In genomic region chr5:10599113-10599512, GRCh38 we compare ENCODE assay signal across 20 cellular contexts. TPM values are rescaled to one million over a fixed set of nuclear protein-coding genes. Genes with fewer than 3 reads are reported as not detected.
DNase-seq lines count a peak whose midpoint lies in the region; ATAC-seq, FAIRE-seq and TF ChIP-seq lines count a peak whose summit lies in the region.
"Had no signal": no experiment of that assay in that cellular context is flagged by ENCODE, and none has a peak within 500 bp of the region (broad histone marks: within the 10 kb centered on the region; RNA-seq: fewer than 3 reads in every experiment).

No MANE protein-coding gene starts in this region.

- RAD21 ChIA-PET in GM12878 (lab: Charles Lee; ENCODE audit: unreplicated experiment) = no interaction called here

- H3K79me2 ChIP-seq in mammary epithelial cell (ENCODE audit: insufficient read depth, low read length) = no peaks in the 10 kb centered on the region
- H3K79me2 ChIP-seq in GM12878 (ENCODE audit: control insufficient read depth, insufficient read depth, low read length) = peaks cover 87% of the 10 kb centered on the region

- in situ Hi-C loops in mammary epithelial cell (cut with MboI; ENCODE audit: low sequenced_read_pairs in 2 of 2) (no loop called here), GM12878 (cut with MboI) (no loop called here), gastrocnemius medialis (cut with MboI; ENCODE audit: low sequenced_read_pairs in 4 of 4) (no loop called here)

- H3K4me2 ChIP-seq in mammary epithelial cell (ENCODE audit: insufficient read depth, low read depth, low read length) = no peak overlapping the region
- no peak overlapping the region for H3K4me2 ChIP-seq in GM12878 (ENCODE audit: control insufficient read depth, insufficient read depth)

- no peak for TF ChIP-seq POLR2A in GM12878 (IDR thresholded peaks at IDR 0.05; ENCODE audit: low read depth, low read length)
- TF ChIP-seq POLR2A in gastrocnemius medialis (IDR thresholded peaks at IDR 0.05) = no peak

- H3K9me3 Mint-ChIP-seq in MCF 10A (ENCODE audit: unreplicated experiment) = no peaks in the 10 kb centered on the region
- H3K9me3 Mint-ChIP-seq: IgD-negative memory B cell had no signal

- DNase-seq in MCF 10A (ENCODE audit: unreplicated experiment) (no peak), mammary epithelial cell (no peak), GM12878 (ENCODE audit: low read depth, low spot score) (no peak), gastrocnemius medialis (no peak), HuH-7.5 (ENCODE audit: low spot score) (no peak), mesenteric fat pad (ENCODE audit: low spot score) (no peak)
- DNase-seq: AML-193; Caco-2; CD4-positive, alpha-beta T cell; GDM1; GOT3; H7; KG1 had no signal

- H3K4me1 ChIP-seq in mammary epithelial cell (ENCODE audit: insufficient read depth, low read length) (peaks cover 49% of the 10 kb centered on the region), GM12878 (ENCODE audit: control insufficient read depth, insufficient read depth, low read length) (peaks cover 77% of the 10 kb centered on the region), gastrocnemius medialis (peaks cover 51 to 55% of the 10 kb centered on the region in 2 donors)

- H3K27ac Mint-ChIP-seq in MCF 10A (ENCODE audit: low read depth, unreplicated experiment) = peak overlapping the region; percentile 96
- H3K27ac Mint-ChIP-seq: CD4-positive, alpha-beta T cell had no signal

- intact Hi-C loops in MCF 10A (cut with micrococcal nuclease) (no loop called here), mammary epithelial cell (cut with micrococcal nuclease) (loop anchor here (10.0 kb wide), 1 partner anchor 166 kb away; the partner anchor contains the start of gene DAP), GM12878 (cut with micrococcal nuclease; ENCODE audit: unreplicated experiment) (no loop called here), gastrocnemius medialis (cut with DNase I; ENCODE audit: low total_unique reads) (no loop called here)

- dilution Hi-C loops in mammary epithelial cell (cut with HindIII; ENCODE audit: low sequenced_read_pairs) = no loop called here

- H4K20me1 ChIP-seq in mammary epithelial cell (ENCODE audit: insufficient read depth, low read length) (no peaks in the 10 kb centered on the region), GM12878 (ENCODE audit: control insufficient read depth, insufficient read depth) (no peaks in the 10 kb centered on the region)

- no peak overlapping the region for H3K4me3 Mint-ChIP-seq in MCF 10A (ENCODE audit: unreplicated experiment)
- H3K4me3 Mint-ChIP-seq: CD4-positive, alpha-beta T cell had no signal

- FAIRE-seq in GM12878 (lab: Jason Lieb, UNC) = no peak
- FAIRE-seq: A549, D721Med had no signal

- H3K9ac ChIP-seq in mammary epithelial cell (ENCODE audit: insufficient read depth, low read length) (no peak overlapping the region), GM12878 (ENCODE audit: control insufficient read depth, insufficient read depth, low read length) (no peak overlapping the region)

- H3K36me3 Mint-ChIP-seq in MCF 10A (ENCODE audit: insufficient read depth, unreplicated experiment) = no peaks in the 10 kb centered on the region

- TF ChIP-seq CTCF in MCF 10A (IDR thresholded peaks at IDR 0.05; ENCODE audit: unreplicated experiment) (no peak), mammary epithelial cell (conservative IDR thresholded peaks at IDR 0.05 in 1 of 2, IDR thresholded peaks at IDR 0.05 in 1 of 2; ENCODE audit: extremely low read depth in 1 of 2, insufficient read depth in 1 of 2, low read depth in 1 of 2, low read length in 2 of 2) (no peak), GM12878 (IDR thresholded peaks at IDR 0.05 in 2 of 3, conservative IDR thresholded peaks at IDR 0.05 in 1 of 3; ENCODE audit: control insufficient read depth in 2 of 3, extremely low read depth in 1 of 3, insufficient read depth in 1 of 3, low read depth in 3 of 3, low read length in 3 of 3) (no peak), gastrocnemius medialis (IDR thresholded peaks at IDR 0.05 in 4 of 5, conservative IDR thresholded peaks at IDR 0.05 in 1 of 5) (no peak)

- no peak for TF ChIP-seq EP300 in GM12878 (IDR thresholded peaks at IDR 0.05; ENCODE audit: borderline replicate concordance in 1 of 2, control insufficient read depth in 1 of 2, low read depth in 2 of 2, low read length in 2 of 2)

- H2AFZ ChIP-seq in mammary epithelial cell (ENCODE audit: low read depth, low read length) = no peak overlapping the region
- no peak overlapping the region for H2AFZ ChIP-seq in GM12878 (ENCODE audit: control insufficient read depth, low read depth, low read length)

- peaks cover 55% of the 10 kb centered on the region for H3K4me1 Mint-ChIP-seq in MCF 10A (ENCODE audit: insufficient read depth, unreplicated experiment)

- H3K9me3 ChIP-seq in mammary epithelial cell (replicated peaks; ENCODE audit: insufficient read depth, low read length) = no peaks in the 10 kb centered on the region
- no peaks in the 10 kb centered on the region; the same call in 1 of the 3 replicates for H3K9me3 ChIP-seq in GM12878 (replicated peaks; ENCODE audit: control insufficient read depth, insufficient read depth, low read length)
- no peaks in the 10 kb centered on the region for H3K9me3 ChIP-seq in gastrocnemius medialis
- H3K9me3 ChIP-seq: A549, Caco-2 had no signal

- H3K27me3 ChIP-seq in mammary epithelial cell (ENCODE audit: insufficient read depth, low read length) = no peaks in the 10 kb centered on the region
- no peaks in the 10 kb centered on the region for H3K27me3 ChIP-seq in GM12878 (replicated peaks in 1 of 2; ENCODE audit: control insufficient read depth in 2 of 2, insufficient read depth in 2 of 2, low read length in 1 of 2)
- no peaks in the 10 kb centered on the region for H3K27me3 ChIP-seq in gastrocnemius medialis

- no peaks in the 10 kb centered on the region for H3K27me3 Mint-ChIP-seq in MCF 10A (ENCODE audit: insufficient read depth, unreplicated experiment)
- H3K27me3 Mint-ChIP-seq: CD4-positive, alpha-beta T cell; IgD-negative memory B cell had no signal

- TF ChIP-seq RAD21 in GM12878 (IDR thresholded peaks at IDR 0.05; ENCODE audit: insufficient read depth, low read depth, low read length) = no peak

- SMC1A ChIA-PET in GM12878 (lab: Charles Lee; ENCODE audit: uncharacterized antibody, unreplicated experiment) = no interaction called here

- H3K4me3 ChIP-seq in mammary epithelial cell (replicated peaks in 1 of 3; ENCODE audit: insufficient read depth in 1 of 3, low read depth in 2 of 3, low read length in 3 of 3) (no peak overlapping the region), GM12878 (no peak overlapping the region), gastrocnemius medialis (no peak overlapping the region)
- H3K4me3 ChIP-seq: A549 had no signal

- CTCF ChIA-PET in MCF 10A (lab: Yijun Ruan, JAX) = interaction anchor here (0.6 to 1.0 kb wide), 3 partner anchors 43 to 144 kb away, joined by 3 to 6 read pairs (median 4); no protein-coding TSS in a partner anchor
- CTCF ChIA-PET in mammary epithelial cell (lab: Charles Lee; ENCODE audit: low non-redundant PET) = no interaction called here
- CTCF ChIA-PET in GM12878 (lab: Yijun Ruan, JAX) = interaction anchor here (1.3 kb wide), 1 partner anchor 18 kb away, joined by 4 read pairs; no protein-coding TSS in a partner anchor

- 95% methylated on average over 1 of the region's 1 CpG for WGBS in mammary epithelial cell (ENCODE audit: low coverage, missing lambda C conversion rate)
- 100% methylated on average over 1 of the region's 1 CpG for WGBS in GM12878 (ENCODE audit: insufficient coverage, insufficient replicate concordance, low lambda C conversion rate, missing lambda C conversion rate)

- ATAC-seq in GM12878 (no peak), gastrocnemius medialis (no peak), HG03139 (IDR thresholded peaks at IDR 0.05; ENCODE audit: unreplicated experiment) (no peak)
- ATAC-seq: A549 had no signal

- H3K36me3 ChIP-seq in mammary epithelial cell (ENCODE audit: insufficient read depth, low read length) = no peaks in the 10 kb centered on the region
- peaks cover 4 to 13% of the 10 kb centered on the region in 2 experiments; a peak in 3 of 4 replicates for H3K36me3 ChIP-seq in GM12878 (ENCODE audit: control insufficient read depth in 2 of 2, insufficient read depth in 2 of 2, low read length in 1 of 2)
- H3K36me3 ChIP-seq in gastrocnemius medialis = no peaks in the 10 kb centered on the region

- no TSS peak for BruUV-seq in MCF 10A (replicated peaks; lab: Mats Ljungman, UMichigan)
- BruUV-seq in mammary epithelial cell (replicated peaks; lab: Mats Ljungman, UMichigan) = no TSS peak
- BruUV-seq in GM12878 (replicated peaks; lab: Mats Ljungman, UMichigan) = no TSS peak

- POLR2A ChIA-PET in MCF 10A (lab: Yijun Ruan, JAX) (interaction anchor here (0.7 kb wide), 1 partner anchor 70 kb away, joined by 4 read pairs; no protein-coding TSS in a partner anchor), GM12878 (lab: Charles Lee) (no interaction called here)

- H3K27ac ChIP-seq in mammary epithelial cell (ENCODE audit: insufficient read depth, low read depth, low read length) = no peak overlapping the region
- peak overlapping the region; percentile 15; the same call in 1 of the 2 replicates for H3K27ac ChIP-seq in GM12878 (ENCODE audit: control insufficient read depth, insufficient read depth)
- peak overlapping the region; percentile 80 to 92 (median 86) for H3K27ac ChIP-seq in gastrocnemius medialis
- H3K27ac ChIP-seq: 22Rv1, C4-2B, HL-60 had no signal

RNA-seq across cellular contexts. Expression of gene ANKRD33B, which starts 35.2 kb away (rescaled TPM):
- 3.1 TPM in 2 replicates for total RNA-seq in MCF 10A (2022)
- 1 to 10 TPM in 1 of 2 donors, under 1 TPM in 1; under 0.01 to 1.8 TPM for total RNA-seq in mammary epithelial cell
- polyA plus RNA-seq in mammary epithelial cell = 0.50 TPM
- 2.3 TPM for polyA minus RNA-seq in mammary epithelial cell
- total RNA-seq in GM12878 (2013; cell fraction: nucleolus; rRNA removed) = 51.1 and 53.7 TPM in 2 replicates
- total RNA-seq in GM12878 (2014; rRNA removed) = 17.0 and 18.6 TPM in 2 replicates
- total RNA-seq in GM12878 (2014; rRNA removed; fragmentation: Illumina TruSeq; extraction: Trizol) = 20.3 and 20.4 TPM in 2 replicates
- 58.4 and 61.6 TPM in 2 replicates for total RNA-seq in GM12878 (2021)
- polyA plus RNA-seq in GM12878 (2011; ENCODE audit: low read depth) = 12.2 TPM
- polyA plus RNA-seq in GM12878 (2011; rRNA removed) = 11.0 and 12.7 TPM in 2 replicates
- 16.9 and 17.7 TPM in 2 replicates for polyA plus RNA-seq in GM12878 (2011; cell fraction: cytosol; rRNA removed)
- 24.0 and 29.2 TPM in 2 replicates for polyA plus RNA-seq in GM12878 (2011; cell fraction: nucleus; rRNA removed)
- polyA plus RNA-seq in GM12878 (2012) = 19.6 TPM in 2 replicates
- 22.7 and 27.0 TPM in 2 replicates for polyA plus RNA-seq in GM12878 (2014; fragmentation: Illumina TruSeq; extraction: Trizol)
- 1 to 10 TPM; 5.9 to 6.1 TPM for polyA plus RNA-seq in GM12878 (2014; fragmentation: Nextera tagmentation; extraction: Ambion mirVana)
- 19.6 and 20.7 TPM in 2 replicates for polyA plus RNA-seq in GM12878 (2014; rRNA removed)
- polyA plus RNA-seq in GM12878 (2016; fragmentation: Nextera tagmentation; extraction: Ambion mirVana) = 1 to 10 TPM; 4.9 to 9.5 TPM
- polyA minus RNA-seq in GM12878 (2011; rRNA and poly(A)+ RNA removed) = 42.2 and 53.6 TPM in 2 replicates
- 28.3 and 29.6 TPM in 2 replicates for polyA minus RNA-seq in GM12878 (2011; cell fraction: cytosol; rRNA and poly(A)+ RNA removed)
- polyA minus RNA-seq in GM12878 (2011; cell fraction: nucleus; rRNA and poly(A)+ RNA removed) = 13.7 and 27.7 TPM in 2 replicates
- total RNA-seq in gastrocnemius medialis = 10 to 100 TPM in 2 of 4 donors, 1 to 10 TPM in 2; 2.2 to 38.9 (median 15.1) TPM
- 5.7 TPM for total RNA-seq in mesenteric fat pad
